In genomic region chr12:76763746-76764675, GRCh38 we compare ENCODE assay signal across 1 cellular context.
A peak's percentile ranks its signal among the peaks of the same experiment; 100 is the strongest.
TF ChIP-seq lines count a peak whose summit lies in the region.

TSS of gene ZDHHC17 (plus strand) at chr12:76764115. CDS start at chr12:76764237, 122 bp downstream.

TF ChIP-seq in K562, 482 proteins besides CTCF, POLR2A, EP300 and RAD21 (continued from another document and continues in another):
- TF ChIP-seq RNF219 (CRISPR knock-in tag; IDR thresholded peaks at IDR 0.05) (no peak), KDM4B (IDR thresholded peaks at IDR 0.05; ENCODE audit: borderline replicate concordance in 2 of 2, low read depth in 1 of 2) (no peak), ZNF184 (CRISPR knock-in tag; IDR thresholded peaks at IDR 0.05) (no peak), SREBF1 (IDR thresholded peaks at IDR 0.05; ENCODE audit: borderline replicate concordance, low read depth, low read length) (no peak), ZNF324 (CRISPR knock-in tag; IDR thresholded peaks at IDR 0.05) (no peak), PREB (CRISPR knock-in tag; IDR thresholded peaks at IDR 0.05) (no peak), NFIC (IDR thresholded peaks at IDR 0.05) (peak; percentile 58), BCLAF1 (IDR thresholded peaks at IDR 0.05; ENCODE audit: borderline replicate concordance in 1 of 2, control insufficient read depth in 1 of 2, low read depth in 2 of 2, low read length in 1 of 2) (no peak), ZNF589 (CRISPR knock-in tag; IDR thresholded peaks at IDR 0.05; ENCODE audit: low read depth) (0 out of 2 replicates have a peak, but pooled peaks have one; percentile 37), ZNF778 (CRISPR knock-in tag; IDR thresholded peaks at IDR 0.05) (no peak), EZH2 (IDR thresholded peaks at IDR 0.05; ENCODE audit: borderline replicate concordance, low read depth, low read length) (no peak), ZNF232 (CRISPR knock-in tag; IDR thresholded peaks at IDR 0.05) (no peak; the same call in 1 of the 2 replicates), STAT5B (CRISPR knock-in tag; IDR thresholded peaks at IDR 0.05) (no peak), ILK (tag; IDR thresholded peaks at IDR 0.05; ENCODE audit: borderline replicate concordance, low read depth) (no peak), POLR3A (IDR thresholded peaks at IDR 0.05; ENCODE audit: borderline replicate concordance, extremely low read depth, insufficient read depth, insufficient read length) (no peak), MED1 (CRISPR knock-in tag; IDR thresholded peaks at IDR 0.05; ENCODE audit: borderline replicate concordance) (no peak), CBX3 (IDR thresholded peaks at IDR 0.05; ENCODE audit: borderline replicate concordance in 1 of 2, low read length in 2 of 2) (no peak), NBN (IDR thresholded peaks at IDR 0.05; ENCODE audit: low read depth) (0 out of 2 replicates have a peak, but pooled peaks have one; percentile 68), ARID1B (IDR thresholded peaks at IDR 0.05) (peak; percentile 46; the same call in 1 of the 2 replicates), MEF2A (IDR thresholded peaks at IDR 0.05; ENCODE audit: control insufficient read depth, low read depth, low read length) (no peak), ZBTB43 (CRISPR knock-in tag; IDR thresholded peaks at IDR 0.05) (no peak), SNRNP70 (optimal IDR thresholded peaks at IDR 0.05; ENCODE audit: low read depth, low read length) (no peak), DLX4 (CRISPR knock-in tag; IDR thresholded peaks at IDR 0.05) (no peak), TCFL5 (CRISPR knock-in tag; conservative IDR thresholded peaks at IDR 0.05) (no peak), KLF10 (CRISPR knock-in tag; IDR thresholded peaks at IDR 0.05) (no peak), MCM5 (IDR thresholded peaks at IDR 0.05; ENCODE audit: low read depth) (no peak), HEY1 (CRISPR knock-in tag; IDR thresholded peaks at IDR 0.05; ENCODE audit: borderline replicate concordance) (no peak), ZBTB7A (IDR thresholded peaks at IDR 0.05; ENCODE audit: borderline replicate concordance, control insufficient read depth, low read depth, low read length) (peak; percentile 80), TEAD2 (tag; IDR thresholded peaks at IDR 0.05) (no peak), ZBTB1 (CRISPR knock-in tag; IDR thresholded peaks at IDR 0.05; ENCODE audit: borderline replicate concordance, low read depth) (peak; percentile 62; the same call in 1 of the 2 replicates), FOSL1 (tag; conservative IDR thresholded peaks at IDR 0.05) (peak; percentile 32), NFE2L1 (tag; IDR thresholded peaks at IDR 0.05; ENCODE audit: borderline replicate concordance, low read depth) (no peak), NCOA2 (IDR thresholded peaks at IDR 0.05; ENCODE audit: partially characterized antibody in 2 of 2) (no peak), HNRNPL (IDR thresholded peaks at IDR 0.05; ENCODE audit: low read depth, low read length) (no peak), KLF16 (IDR thresholded peaks at IDR 0.05) (0 out of 2 replicates have a peak, but pooled peaks have one; percentile 10), SIX5 (IDR thresholded peaks at IDR 0.05; ENCODE audit: borderline replicate concordance in 1 of 2, insufficient read depth in 1 of 2, low read depth in 1 of 2, low read length in 2 of 2) (no peak), POLR2AphosphoS2 (IDR thresholded peaks at IDR 0.05; ENCODE audit: low read length) (no peak), PBX2 (CRISPR knock-in tag; IDR thresholded peaks at IDR 0.05; ENCODE audit: low read depth) (no peak), PBX2 (tag; conservative IDR thresholded peaks at IDR 0.05; ENCODE audit: low read depth) (no peak), MYBL2 (IDR thresholded peaks at IDR 0.05; ENCODE audit: low read depth) (no peak), MYBL2 (CRISPR knock-in tag; IDR thresholded peaks at IDR 0.05; ENCODE audit: borderline replicate concordance) (no peak), U2AF2 (optimal IDR thresholded peaks at IDR 0.05; ENCODE audit: low read depth, low read length) (no peak), BRF1 (IDR thresholded peaks at IDR 0.05; ENCODE audit: borderline replicate concordance, extremely low read depth, insufficient read length) (no peak), LARP7 (IDR thresholded peaks at IDR 0.05) (no peak), MTA3 (IDR thresholded peaks at IDR 0.05; ENCODE audit: borderline replicate concordance) (peak; percentile 43; the same call in 1 of the 2 replicates), ZNF668 (CRISPR knock-in tag; IDR thresholded peaks at IDR 0.05) (no peak), NUFIP1 (IDR thresholded peaks at IDR 0.05; ENCODE audit: partially characterized antibody) (no peak)
- TF ChIP-seq, protein P1, sequence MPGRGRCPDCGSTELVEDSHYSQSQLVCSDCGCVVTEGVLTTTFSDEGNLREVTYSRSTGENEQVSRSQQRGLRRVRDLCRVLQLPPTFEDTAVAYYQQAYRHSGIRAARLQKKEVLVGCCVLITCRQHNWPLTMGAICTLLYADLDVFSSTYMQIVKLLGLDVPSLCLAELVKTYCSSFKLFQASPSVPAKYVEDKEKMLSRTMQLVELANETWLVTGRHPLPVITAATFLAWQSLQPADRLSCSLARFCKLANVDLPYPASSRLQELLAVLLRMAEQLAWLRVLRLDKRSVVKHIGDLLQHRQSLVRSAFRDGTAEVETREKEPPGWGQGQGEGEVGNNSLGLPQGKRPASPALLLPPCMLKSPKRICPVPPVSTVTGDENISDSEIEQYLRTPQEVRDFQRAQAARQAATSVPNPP (IDR thresholded peaks at IDR 0.05; ENCODE audit: borderline replicate concordance, insufficient read depth, insufficient read length): no peak
- TF ChIP-seq, protein P2, sequence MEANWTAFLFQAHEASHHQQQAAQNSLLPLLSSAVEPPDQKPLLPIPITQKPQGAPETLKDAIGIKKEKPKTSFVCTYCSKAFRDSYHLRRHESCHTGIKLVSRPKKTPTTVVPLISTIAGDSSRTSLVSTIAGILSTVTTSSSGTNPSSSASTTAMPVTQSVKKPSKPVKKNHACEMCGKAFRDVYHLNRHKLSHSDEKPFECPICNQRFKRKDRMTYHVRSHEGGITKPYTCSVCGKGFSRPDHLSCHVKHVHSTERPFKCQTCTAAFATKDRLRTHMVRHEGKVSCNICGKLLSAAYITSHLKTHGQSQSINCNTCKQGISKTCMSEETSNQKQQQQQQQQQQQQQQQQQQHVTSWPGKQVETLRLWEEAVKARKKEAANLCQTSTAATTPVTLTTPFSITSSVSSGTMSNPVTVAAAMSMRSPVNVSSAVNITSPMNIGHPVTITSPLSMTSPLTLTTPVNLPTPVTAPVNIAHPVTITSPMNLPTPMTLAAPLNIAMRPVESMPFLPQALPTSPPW (CRISPR knock-in tag; IDR thresholded peaks at IDR 0.05): peak; percentile 98
- TF ChIP-seq, protein P3, sequence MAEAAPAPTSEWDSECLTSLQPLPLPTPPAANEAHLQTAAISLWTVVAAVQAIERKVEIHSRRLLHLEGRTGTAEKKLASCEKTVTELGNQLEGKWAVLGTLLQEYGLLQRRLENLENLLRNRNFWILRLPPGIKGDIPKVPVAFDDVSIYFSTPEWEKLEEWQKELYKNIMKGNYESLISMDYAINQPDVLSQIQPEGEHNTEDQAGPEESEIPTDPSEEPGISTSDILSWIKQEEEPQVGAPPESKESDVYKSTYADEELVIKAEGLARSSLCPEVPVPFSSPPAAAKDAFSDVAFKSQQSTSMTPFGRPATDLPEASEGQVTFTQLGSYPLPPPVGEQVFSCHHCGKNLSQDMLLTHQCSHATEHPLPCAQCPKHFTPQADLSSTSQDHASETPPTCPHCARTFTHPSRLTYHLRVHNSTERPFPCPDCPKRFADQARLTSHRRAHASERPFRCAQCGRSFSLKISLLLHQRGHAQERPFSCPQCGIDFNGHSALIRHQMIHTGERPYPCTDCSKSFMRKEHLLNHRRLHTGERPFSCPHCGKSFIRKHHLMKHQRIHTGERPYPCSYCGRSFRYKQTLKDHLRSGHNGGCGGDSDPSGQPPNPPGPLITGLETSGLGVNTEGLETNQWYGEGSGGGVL (CRISPR knock-in tag; IDR thresholded peaks at IDR 0.05): no peak
- TF ChIP-seq, protein P4, sequence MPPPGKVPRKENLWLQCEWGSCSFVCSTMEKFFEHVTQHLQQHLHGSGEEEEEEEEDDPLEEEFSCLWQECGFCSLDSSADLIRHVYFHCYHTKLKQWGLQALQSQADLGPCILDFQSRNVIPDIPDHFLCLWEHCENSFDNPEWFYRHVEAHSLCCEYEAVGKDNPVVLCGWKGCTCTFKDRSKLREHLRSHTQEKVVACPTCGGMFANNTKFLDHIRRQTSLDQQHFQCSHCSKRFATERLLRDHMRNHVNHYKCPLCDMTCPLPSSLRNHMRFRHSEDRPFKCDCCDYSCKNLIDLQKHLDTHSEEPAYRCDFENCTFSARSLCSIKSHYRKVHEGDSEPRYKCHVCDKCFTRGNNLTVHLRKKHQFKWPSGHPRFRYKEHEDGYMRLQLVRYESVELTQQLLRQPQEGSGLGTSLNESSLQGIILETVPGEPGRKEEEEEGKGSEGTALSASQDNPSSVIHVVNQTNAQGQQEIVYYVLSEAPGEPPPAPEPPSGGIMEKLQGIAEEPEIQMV (tag; conservative IDR thresholded peaks at IDR 0.05; ENCODE audit: low read depth): no peak
